ENCODE assay signal across 1 cellular context in the genomic region with DNA sequence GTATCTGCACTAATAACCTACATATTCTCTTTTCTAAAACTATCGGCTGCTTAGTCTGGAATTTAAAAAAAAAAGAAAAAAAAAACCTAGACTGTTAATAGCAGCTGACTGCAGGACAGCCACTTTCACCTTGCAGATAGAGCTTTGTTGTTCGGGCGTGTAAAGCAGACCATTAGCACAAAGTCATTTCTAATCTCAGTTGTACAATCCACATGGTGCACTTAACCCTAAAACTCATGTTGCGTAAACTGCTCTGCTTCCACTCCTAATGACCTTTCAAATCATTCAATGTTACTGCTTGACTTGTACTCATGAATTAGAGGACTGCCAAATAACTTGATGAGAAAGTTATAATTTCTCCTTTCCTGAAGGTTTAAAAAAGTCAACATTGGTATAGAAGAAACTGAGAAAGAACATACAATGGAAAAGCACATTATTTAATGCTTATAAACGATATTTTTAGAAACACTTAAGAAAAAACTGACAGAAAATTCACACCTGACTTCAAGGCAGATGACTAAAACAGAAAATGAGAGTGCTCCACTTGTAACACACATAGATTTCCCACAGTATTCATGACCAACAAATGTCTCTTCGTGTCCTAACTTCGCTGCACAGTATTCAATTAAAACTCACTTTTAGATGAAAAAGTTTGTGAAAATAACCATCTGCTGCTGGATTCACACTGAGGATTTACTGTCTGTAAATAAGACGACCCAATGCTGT.
TF ChIP-seq lines count a peak whose summit lies in the region.

No MANE protein-coding gene starts in this region.

TF ChIP-seq in neural cell, 6 proteins besides CTCF, POLR2A, EP300 and RAD21 (continued from another document):
- TF ChIP-seq REST (IDR thresholded peaks at IDR 0.05; ENCODE audit: borderline replicate concordance) = peak; percentile 30
